ENCODE assay signal across 7 cellular contexts in genomic region chr14:76762617-76763361, GRCh38. TPM values are rescaled to one million over a fixed set of nuclear protein-coding genes. Genes with fewer than 3 reads are reported as not detected.
A peak's percentile ranks its signal among the peaks of the same experiment; 100 is the strongest.
DNase-seq lines count a peak whose midpoint lies in the region; ATAC-seq and TF ChIP-seq lines count a peak whose summit lies in the region.

No MANE protein-coding gene starts in this region.

- WGBS in spleen, 5 donors, result 33 to 46% (median 42%) methylated on average over 26 to 27 of the region's 27 CpGs

- H3K9me3 Mint-ChIP-seq in immature natural killer cell, result no peaks in the 10 kb centered on the region

- DNase-seq in HL-60 (ENCODE audit: low read depth in 1 of 2, low spot score in 1 of 2) (no peak), adipocyte (ENCODE audit: low read depth) (peak; percentile 27), immature natural killer cell (no peak), spleen (peak; percentile 65), foreskin melanocyte (no peak), ACHN (no peak)

- in situ Hi-C loops in ACHN (cut with HindIII; ENCODE audit: low pct_ligation_motif_present, low pct_unique_long_range_greater_than_20kb, low sequenced_read_pairs), result no loop called here

- H3K27me3 ChIP-seq in HL-60 (ENCODE audit: insufficient read depth, poor library complexity, severe bottlenecking) (peaks cover 5% of the 10 kb centered on the region), adipocyte (replicated peaks; ENCODE audit: control insufficient read depth, insufficient read depth, low read length) (peaks cover 13% of the 10 kb centered on the region), spleen (replicated peaks in 1 of 7) (peaks cover 0 to 35% (median 14%) of the 10 kb centered on the region in 7 donors)

- intact Hi-C loops in spleen (cut with DNase I; ENCODE audit: low total_unique reads), result no loop called here

- peak overlapping the region; percentile 85 for H3K9ac ChIP-seq in adipocyte (ENCODE audit: low read length)

- no peaks in the 10 kb centered on the region for H3K36me3 Mint-ChIP-seq in immature natural killer cell

- H3K4me3 ChIP-seq in HL-60 (replicated peaks; ENCODE audit: insufficient read depth, low read length) (peak overlapping the region; percentile 36; the same call in 1 of the 2 replicates), adipocyte (ENCODE audit: low read length) (peak overlapping the region; percentile 81), spleen (peak overlapping the region; percentile 64 to 97 (median 75))

- no peak for TF ChIP-seq POLR2A in spleen (IDR thresholded peaks at IDR 0.05)

- TF ChIP-seq CTCF in HL-60 (IDR thresholded peaks at IDR 0.05; ENCODE audit: insufficient read depth, low read length) (no peak), spleen (IDR thresholded peaks at IDR 0.05 in 8 of 11, conservative IDR thresholded peaks at IDR 0.05 in 3 of 11) (no peak)

- H3K4me1 Mint-ChIP-seq in immature natural killer cell, result peaks cover 7 to 16% of the 10 kb centered on the region in 2 donors

- peaks cover 2 to 16% (median 8%) of the 10 kb centered on the region in 3 donors for H3K27me3 Mint-ChIP-seq in immature natural killer cell (ENCODE audit: low read depth in 3 of 3)

- H3K27ac ChIP-seq in HL-60 (replicated peaks) (no peak overlapping the region), spleen (peak overlapping the region in 5 of 8 donors; percentile 79 to 91 (median 88))

- H3K4me3 Mint-ChIP-seq in immature natural killer cell, result peak overlapping the region; percentile 83 to 89 (median 86)

- no peaks in the 10 kb centered on the region for H3K36me3 ChIP-seq in adipocyte (ENCODE audit: control insufficient read depth, insufficient read depth, low read length, severe bottlenecking)
- H3K36me3 ChIP-seq in spleen, result peaks cover 0 to 3% (median 0%) of the 10 kb centered on the region in 6 donors

- H3K4me1 ChIP-seq in adipocyte (ENCODE audit: control insufficient read depth, insufficient read depth, low read length), result peaks cover 9% of the 10 kb centered on the region
- H3K4me1 ChIP-seq in spleen, result peaks cover 11 to 74% (median 43%) of the 10 kb centered on the region in 6 donors

- ATAC-seq in GM21423 (IDR thresholded peaks at IDR 0.05; ENCODE audit: unreplicated experiment), result no peak

- H3K27ac Mint-ChIP-seq in immature natural killer cell, result peak overlapping the region in 4 of 6 donors; percentile 25 to 81 (median 74)

- no peaks in the 10 kb centered on the region for H3K9me3 ChIP-seq in adipocyte (ENCODE audit: control insufficient read depth, low read length)
- H3K9me3 ChIP-seq in spleen, result no peaks in the 10 kb centered on the region

RNA-seq across cellular contexts. Expression of gene VASH1, which starts 1.5 kb away (rescaled TPM):
- polyA plus RNA-seq in immature natural killer cell (1 to 10 TPM in 2 of 3 donors, not detected in 1; 1.6 to 2.9 TPM), spleen (10 to 100 TPM in 1 of 3 donors, 1 to 10 TPM in 2; 6.4 to 16.7 (median 8.2) TPM)
- 10 to 100 TPM; 16.9 to 39.1 (median 27.3) TPM for total RNA-seq in spleen

RNA-seq across cellular contexts. Expression of gene ANGEL1, which starts 49.9 kb away (rescaled TPM):
- polyA plus RNA-seq in immature natural killer cell (10 to 100 TPM; 14.1 to 19.8 (median 17.8) TPM), spleen (10 to 100 TPM in 2 of 3 donors, 1 to 10 TPM in 1; 7.4 to 21.1 (median 10.5) TPM)
- total RNA-seq in spleen, result 10 to 100 TPM; 35.5 to 76.8 (median 60.2) TPM

Comparison
In these comparisons a context has a peak if more than half of its experiments do, and no peak if none do; other contexts are left out.
1. DNase-seq: peak in adipocyte (single experiment) and spleen (single experiment); none in HL-60 (0 of 2), immature natural killer cell (0 of 3), foreskin melanocyte (single experiment) and ACHN (single experiment).
2. Peak in every context shown above with its lines, with median percentiles within 50 percentile points of each other: H3K4me3 ChIP-seq.